ENCODE assay signal across 8 cellular contexts in the genomic region with DNA sequence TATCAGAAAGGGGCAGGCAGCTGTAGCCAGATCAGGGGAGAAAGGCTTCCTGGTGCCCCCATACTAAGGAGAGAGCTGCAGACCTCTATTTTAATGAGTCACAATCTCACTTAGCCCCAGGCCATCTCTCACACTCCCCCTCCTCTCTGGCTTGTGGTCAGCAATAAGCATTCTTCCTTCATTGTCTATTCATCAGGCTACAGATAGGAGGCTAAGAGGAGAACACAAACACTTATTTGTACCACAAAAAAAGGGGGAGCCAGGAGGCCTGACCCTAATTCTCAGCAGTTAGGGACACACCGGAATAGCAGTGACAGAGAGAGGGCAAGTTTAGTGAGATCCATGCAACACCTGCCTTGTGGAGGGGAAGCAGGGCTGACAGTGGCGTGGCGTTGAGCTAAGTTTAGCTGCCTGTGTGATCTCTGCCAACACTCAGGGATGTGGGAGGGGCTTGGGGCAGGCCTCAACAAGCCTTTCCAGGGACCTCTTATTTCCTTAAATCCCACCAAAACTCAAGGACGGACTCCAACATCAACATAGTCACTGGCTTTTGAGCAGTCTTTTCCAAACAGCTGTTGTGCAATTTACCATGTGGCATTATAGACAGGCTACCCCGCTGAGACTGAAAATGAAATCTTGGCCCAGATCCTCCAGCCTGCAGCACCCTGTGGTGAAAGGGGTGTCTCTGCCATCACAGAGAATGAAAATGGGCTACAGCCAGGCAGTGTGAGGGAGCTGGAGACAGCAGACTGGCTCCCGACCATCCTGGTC.
DNase-seq lines count a peak whose midpoint lies in the region; ATAC-seq, FAIRE-seq and TF ChIP-seq lines count a peak whose summit lies in the region.

No MANE protein-coding gene starts in this region.

- H3K36me3 ChIP-seq in neuronal stem cell (replicated peaks in 1 of 2; ENCODE audit: control insufficient read depth in 2 of 2, insufficient read depth in 2 of 2, low read length in 2 of 2) (no peaks in the 10 kb centered on the region), kidney (ENCODE audit: control insufficient read depth in 1 of 2, insufficient read depth in 2 of 2, low read length in 2 of 2) (no peaks in the 10 kb centered on the region), body of pancreas (replicated peaks in 1 of 2; ENCODE audit: insufficient read depth in 1 of 2, low read depth in 2 of 2) (no peaks in the 10 kb centered on the region)

- H4K8ac ChIP-seq in neuronal stem cell (ENCODE audit: low read depth, low read length), result no peak overlapping the region

- H2BK120ac ChIP-seq in neuronal stem cell (ENCODE audit: low read depth, low read length), result no peak overlapping the region

- in situ Hi-C loops in G401 (cut with HindIII; ENCODE audit: low sequenced_read_pairs), result no loop called here

- H3K4me2 ChIP-seq in neuronal stem cell (ENCODE audit: insufficient read depth, low read length, poor library complexity, severe bottlenecking), result no peak overlapping the region

- intact Hi-C loops in kidney (cut with DNase I) (no loop called here), body of pancreas (cut with DNase I) (no loop called here)

- no peak overlapping the region for H2AK5ac ChIP-seq in neuronal stem cell (ENCODE audit: low read depth, low read length)

- no peak overlapping the region for H2BK15ac ChIP-seq in neuronal stem cell (ENCODE audit: low read length)

- H3K4me3 ChIP-seq in neuronal stem cell (ENCODE audit: low read length in 2 of 2), result no peak overlapping the region
- no peak overlapping the region for H3K4me3 ChIP-seq in kidney (ENCODE audit: low read length in 2 of 2)
- H3K4me3 ChIP-seq in body of pancreas, result no peak overlapping the region

- no peak overlapping the region for H2BK12ac ChIP-seq in neuronal stem cell (ENCODE audit: low read length)

- H3K27me3 ChIP-seq in neuronal stem cell (ENCODE audit: control insufficient read depth in 3 of 3, insufficient read depth in 3 of 3, low read depth in 1 of 3, low read length in 3 of 3) (no peaks in the 10 kb centered on the region), body of pancreas (no peaks in the 10 kb centered on the region)

- H3K27ac ChIP-seq in neuronal stem cell (replicated peaks; ENCODE audit: low read length), result peak overlapping the region; percentile 14
- H3K27ac ChIP-seq in kidney (ENCODE audit: low read depth in 2 of 2, low read length in 2 of 2), result no peak overlapping the region
- H3K27ac ChIP-seq in body of pancreas, result no peak overlapping the region

- no peak overlapping the region for H2BK5ac ChIP-seq in neuronal stem cell (ENCODE audit: low read length)

- no peak for FAIRE-seq in kidney (lab: Jason Lieb, UNC)

- no CpG with 5 or more reads among the region's 6 CpGs for WGBS in neuronal stem cell (ENCODE audit: extremely low coverage in 2 of 2, insufficient read length in 2 of 2, insufficient replicate concordance in 1 of 2), 2 donors
- 66 to 72% methylated on average over 6 of the region's 6 CpGs for WGBS in body of pancreas, 2 donors

- H3K18ac ChIP-seq in neuronal stem cell (ENCODE audit: low read length), result no peak overlapping the region

- no peaks in the 10 kb centered on the region for H3K79me1 ChIP-seq in neuronal stem cell (ENCODE audit: low read depth, low read length)

- H4K91ac ChIP-seq in neuronal stem cell (ENCODE audit: low read depth, low read length, poor library complexity), result no peak overlapping the region

- H3K9ac ChIP-seq in neuronal stem cell (ENCODE audit: low read depth, low read length, poor library complexity) (no peak overlapping the region), kidney (ENCODE audit: low read length in 2 of 2) (no peak overlapping the region)

- no peak for TF ChIP-seq CTCF in kidney (IDR thresholded peaks at IDR 0.05; ENCODE audit: borderline replicate concordance, extremely low read depth, insufficient read depth)
- TF ChIP-seq CTCF in body of pancreas (IDR thresholded peaks at IDR 0.05), result no peak

- H3K9me3 ChIP-seq in neuronal stem cell (replicated peaks in 1 of 2; ENCODE audit: control insufficient read depth in 2 of 2, insufficient read depth in 1 of 2, low read depth in 1 of 2, low read length in 2 of 2) (peaks cover 5 to 6% of the 10 kb centered on the region in 2 donors), kidney (ENCODE audit: control insufficient read depth in 1 of 2, low read length in 2 of 2) (no peaks in the 10 kb centered on the region), body of pancreas (no peaks in the 10 kb centered on the region)

- H3K4me1 ChIP-seq in neuronal stem cell (ENCODE audit: control insufficient read depth in 2 of 2, insufficient read depth in 1 of 2, low read depth in 1 of 2, low read length in 2 of 2), result peaks cover 5 to 13% of the 10 kb centered on the region in 2 donors
- no peaks in the 10 kb centered on the region for H3K4me1 ChIP-seq in kidney (ENCODE audit: control insufficient read depth in 1 of 2, insufficient read depth in 1 of 2, low read depth in 1 of 2, low read length in 2 of 2)
- H3K4me1 ChIP-seq in body of pancreas, result peaks cover under 1% of the 10 kb centered on the region

- DNase-seq in G401 (ENCODE audit: low spot score) (peak; percentile 66), NCI-H345 (lab: John Stamatoyannopoulos, UW) (peak; percentile 96), dedifferentiated amniotic fluid mesenchymal stem cell (ENCODE audit: extremely low spot score) (peak; percentile 69), neuronal stem cell (ENCODE audit: low spot score) (no peak), kidney (no peak), body of pancreas (no peak), DMS114 treated with DMSO at 0.1 percent for 48 hours (lab: John Stamatoyannopoulos, UW; ENCODE audit: unreplicated experiment) (no peak)
- no peak for DNase-seq in activated naive CD4-positive, alpha-beta T cell treated with anti-CD3 and anti-CD28 coated beads, Interleukin-2, amount 50 U/mL, for 16 hours

- ATAC-seq in body of pancreas, result no peak

- peak overlapping the region; percentile 46 for H2AFZ ChIP-seq in neuronal stem cell (ENCODE audit: low read length)

- no peak for TF ChIP-seq POLR2A in body of pancreas (IDR thresholded peaks at IDR 0.05)

- H3K23ac ChIP-seq in neuronal stem cell (ENCODE audit: low read depth, low read length, poor library complexity), result no peak overlapping the region

- H3K4ac ChIP-seq in neuronal stem cell (ENCODE audit: low read length), result no peak overlapping the region

- no peak overlapping the region for H3K14ac ChIP-seq in neuronal stem cell (ENCODE audit: low read length)

Comparison
In these comparisons a context has a peak if more than half of its experiments do, and no peak if none do; other contexts are left out.
1. DNase-seq: peak in G401 (single experiment), NCI-H345 (single experiment) and dedifferentiated amniotic fluid mesenchymal stem cell (single experiment); none in neuronal stem cell (single experiment), kidney (single experiment), activated naive CD4-positive, alpha-beta T cell treated with anti-CD3 and anti-CD28 coated beads, Interleukin-2, amount 50 U/mL, for 16 hours (single experiment), body of pancreas (0 of 4) and DMS114 treated with DMSO at 0.1 percent for 48 hours (single experiment).